ENCODE assay signal across 8 cellular contexts in genomic region chr19:44212865-44213346, GRCh38. TPM values are rescaled to one million over a fixed set of nuclear protein-coding genes. Genes with fewer than 3 reads are reported as not detected.
A peak's percentile ranks its signal among the peaks of the same experiment; 100 is the strongest.
DNase-seq lines count a peak whose midpoint lies in the region; ATAC-seq, FAIRE-seq and TF ChIP-seq lines count a peak whose summit lies in the region.

No MANE protein-coding gene starts in this region.

- peak overlapping the region; percentile 92 for H3K9ac ChIP-seq in BLaER1
- peak overlapping the region; percentile 94 for H3K9ac ChIP-seq in stomach smooth muscle (ENCODE audit: low read length in 2 of 2)

- H3K9me3 ChIP-seq in BLaER1 (peaks cover 9% of the 10 kb centered on the region; the same call in 1 of the 2 replicates), stomach smooth muscle (ENCODE audit: control insufficient read depth in 2 of 2, low read length in 2 of 2) (no peaks in the 10 kb centered on the region)

- FAIRE-seq in bronchial epithelial cell (lab: Jason Lieb, UNC): no peak

- peaks cover 30% of the 10 kb centered on the region for H3K4me1 ChIP-seq in BLaER1
- H3K4me1 ChIP-seq in stomach smooth muscle (ENCODE audit: control insufficient read depth, insufficient read depth, low read length): peaks cover 4% of the 10 kb centered on the region

- DNase-seq in NCI-H69 (lab: John Stamatoyannopoulos, UW): peak; percentile 57
- peak; percentile 31 for DNase-seq in bronchial epithelial cell (ENCODE audit: low read depth)
- no peak for DNase-seq in hippocampal formation (lab: John Stamatoyannopoulos, UW)

- no peak for TF ChIP-seq CTCF in bronchial epithelial cell (IDR thresholded peaks at IDR 0.05; ENCODE audit: insufficient read depth, low read length, severe bottlenecking)

- peaks cover 31% of the 10 kb centered on the region for H3K36me3 ChIP-seq in BLaER1
- peaks cover 7% of the 10 kb centered on the region for H3K36me3 ChIP-seq in bronchial epithelial cell (ENCODE audit: control insufficient read depth, insufficient read depth, low read length)
- H3K36me3 ChIP-seq in stomach smooth muscle (ENCODE audit: control insufficient read depth in 2 of 2, insufficient read depth in 2 of 2, low read length in 2 of 2): peaks cover 8 to 15% of the 10 kb centered on the region in 2 donors

- H3K4me2 ChIP-seq in BLaER1: peak overlapping the region; percentile 83

- peak; percentile 24 for ATAC-seq in GM21528 (IDR thresholded peaks at IDR 0.05; ENCODE audit: low FRiP score, unreplicated experiment)
- ATAC-seq in GM18517 (IDR thresholded peaks at IDR 0.05; ENCODE audit: unreplicated experiment): no peak

- H3K27ac ChIP-seq in BLaER1 (peak overlapping the region; percentile 89), layer of hippocampus (ENCODE audit: low read depth, low read length) (peak overlapping the region; percentile 86), stomach smooth muscle (ENCODE audit: low read length) (peak overlapping the region; percentile 83)

- H4K20me1 ChIP-seq in BLaER1: 0 out of 2 replicates have a peak, but pooled peaks cover 10% of the 10 kb centered on the region

- H3K4me3 ChIP-seq in BLaER1 (peak overlapping the region; percentile 92), bronchial epithelial cell (ENCODE audit: low read depth, low read length) (peak overlapping the region; percentile 83), stomach smooth muscle (ENCODE audit: low read length in 2 of 2) (peak overlapping the region; percentile 94 to 96)

- H3K27me3 ChIP-seq in BLaER1: no peaks in the 10 kb centered on the region
- no peaks in the 10 kb centered on the region for H3K27me3 ChIP-seq in bronchial epithelial cell (ENCODE audit: control insufficient read depth, insufficient read depth, low read length)
- no peaks in the 10 kb centered on the region for H3K27me3 ChIP-seq in layer of hippocampus (ENCODE audit: control insufficient read depth, insufficient read depth, low read length)
- H3K27me3 ChIP-seq in stomach smooth muscle (ENCODE audit: control insufficient read depth in 1 of 2, insufficient read depth in 2 of 2, low read length in 2 of 2): no peaks in the 10 kb centered on the region

RNA-seq across cellular contexts. Expression of gene ZNF227, which starts 0.6 kb away (rescaled TPM):
- 13.8 and 15.8 TPM in 2 replicates for total RNA-seq in bronchial epithelial cell

RNA-seq across cellular contexts. Expression of gene ZNF233, which starts 46.8 kb away (rescaled TPM):
- total RNA-seq in bronchial epithelial cell: under 0.01 and 0.38 TPM in 2 replicates

RNA-seq across cellular contexts. Expression of gene ZNF226, which starts 48.0 kb away (rescaled TPM):
- total RNA-seq in bronchial epithelial cell: 14.0 and 16.5 TPM in 2 replicates

Comparison
In these comparisons a context has a peak if more than half of its experiments do, and no peak if none do; other contexts are left out.
1. DNase-seq: peak in NCI-H69 (single experiment) and bronchial epithelial cell (single experiment); none in hippocampal formation (0 of 2).
2. Peak in every context shown above with its lines, with median percentiles within 50 percentile points of each other: H3K27ac ChIP-seq and H3K4me3 ChIP-seq.